Comparison of ENCODE assay signal across 11 cellular contexts in genomic region chrX:53239474-53239873, GRCh38. TPM values are rescaled to one million over a fixed set of nuclear protein-coding genes. Genes with fewer than 3 reads are reported as not detected.
DNase-seq lines count a peak whose midpoint lies in the region; ATAC-seq and TF ChIP-seq lines count a peak whose summit lies in the region.
"Had no signal": no experiment of that assay in that cellular context is flagged by ENCODE, and none has a peak within 500 bp of the region (broad histone marks: within the 10 kb centered on the region; RNA-seq: fewer than 3 reads in every experiment).

No MANE protein-coding gene starts in this region.

- H3K36me3 Mint-ChIP-seq in glutamatergic neuron (ENCODE audit: unreplicated experiment), result no peaks in the 10 kb centered on the region

- H3K27ac Mint-ChIP-seq in glutamatergic neuron (ENCODE audit: unreplicated experiment), result no peak overlapping the region
- H3K27ac Mint-ChIP-seq: nephron progenitor cell; T-helper 1 cell treated with Interleukin-12 subunit alpha and Interleukin-12 subunit beta and Interleukin-4 antibody, amounts not matched to agents 30 μg/mL and 1 μg/mL, for 36 hours had no signal

- peaks cover 1% of the 10 kb centered on the region for H3K27me3 Mint-ChIP-seq in glutamatergic neuron (ENCODE audit: unreplicated experiment)

- H3K4me3 Mint-ChIP-seq in glutamatergic neuron (ENCODE audit: unreplicated experiment), result no peak overlapping the region
- H3K4me3 Mint-ChIP-seq: nephron progenitor cell; T-helper 1 cell treated with Interleukin-12 subunit alpha and Interleukin-12 subunit beta and Interleukin-4 antibody, amounts not matched to agents 30 μg/mL and 1 μg/mL, for 36 hours had no signal

- TF ChIP-seq CTCF in C4-2B (conservative IDR thresholded peaks at IDR 0.05) (peak; percentile 24), glutamatergic neuron (IDR thresholded peaks at IDR 0.05; ENCODE audit: partially characterized antibody, unreplicated experiment) (no peak)

- peak; percentile 28 to 76 for DNase-seq in activated CD4-positive, alpha-beta T cell treated with anti-CD3 and anti-CD28 coated beads for 4 hours
- DNase-seq in glutamatergic neuron (peak; percentile 45), COR-L47 (lab: John Stamatoyannopoulos, UW) (no peak)
- DNase-seq: nephron progenitor cell, testis had no signal

- H3K4me1 Mint-ChIP-seq in glutamatergic neuron (ENCODE audit: low read depth, unreplicated experiment), result no peaks in the 10 kb centered on the region
- H3K4me1 Mint-ChIP-seq: nephron progenitor cell had no signal

- ATAC-seq in HG02759 (IDR thresholded peaks at IDR 0.05; ENCODE audit: unreplicated experiment) (peak; percentile 66), HG03565 (IDR thresholded peaks at IDR 0.05; ENCODE audit: unreplicated experiment) (no peak), GM21737 (IDR thresholded peaks at IDR 0.05; ENCODE audit: unreplicated experiment) (no peak), HG03108 (IDR thresholded peaks at IDR 0.05; ENCODE audit: unreplicated experiment) (no peak)

- H3K27ac ChIP-seq in C4-2B, result no peak overlapping the region
- H3K27ac ChIP-seq: testis had no signal

- peaks cover 5% of the 10 kb centered on the region for H3K9me3 Mint-ChIP-seq in glutamatergic neuron (ENCODE audit: unreplicated experiment)
- H3K9me3 Mint-ChIP-seq: T-helper 1 cell treated with Interleukin-12 subunit alpha and Interleukin-12 subunit beta and Interleukin-4 antibody, amounts not matched to agents 30 μg/mL and 1 μg/mL, for 36 hours had no signal

RNA-seq across cellular contexts. Expression of gene KDM5C, which starts 14.5 kb away (rescaled TPM):
- 124 TPM for total RNA-seq in glutamatergic neuron (ENCODE audit: unreplicated experiment)

RNA-seq across cellular contexts. Expression of gene IQSEC2, which starts 41.9 kb away (rescaled TPM):
- total RNA-seq in glutamatergic neuron (ENCODE audit: unreplicated experiment), result 1.6 TPM
